ENCODE assay signal across 7 cellular contexts in genomic region chr10:10792681-10793080, GRCh38.
DNase-seq lines count a peak whose midpoint lies in the region; ATAC-seq and TF ChIP-seq lines count a peak whose summit lies in the region.

No MANE protein-coding gene starts in this region.

- ATAC-seq in GM18870 (IDR thresholded peaks at IDR 0.05; ENCODE audit: unreplicated experiment), result no peak
- no peak for ATAC-seq in HG02588 (IDR thresholded peaks at IDR 0.05; ENCODE audit: unreplicated experiment)

- H3K27ac ChIP-seq in left ventricle myocardium inferior (replicated peaks), result peak overlapping the region; percentile 6

- H3K4me1 ChIP-seq in left ventricle myocardium inferior, result peaks cover 40% of the 10 kb centered on the region

- intact Hi-C loops in left ventricle myocardium inferior (cut with micrococcal nuclease), result no loop called here

- no peaks in the 10 kb centered on the region for H3K36me3 ChIP-seq in left ventricle myocardium inferior

- H3K27me3 ChIP-seq in left ventricle myocardium inferior (ENCODE audit: low read depth), result no peaks in the 10 kb centered on the region

- TF ChIP-seq CTCF in WI38 (IDR thresholded peaks at IDR 0.05; ENCODE audit: low read depth, low read length) (no peak), left ventricle myocardium inferior (IDR thresholded peaks at IDR 0.05; ENCODE audit: borderline replicate concordance) (no peak)

- no peaks in the 10 kb centered on the region for H3K9me3 ChIP-seq in left ventricle myocardium inferior (replicated peaks)

- DNase-seq in HK-2 (ENCODE audit: unreplicated experiment), result peak; percentile 27
- no peak for DNase-seq in left ventricle myocardium inferior
- DNase-seq in skeletal muscle cell (ENCODE audit: low read depth), result peak; percentile 64
- DNase-seq in mesenteric fat pad (ENCODE audit: low spot score), result no peak

- 0 out of 2 replicates have a peak overlapping the region, but pooled peaks have one; percentile 5 for H3K4me3 ChIP-seq in WI38 (ENCODE audit: low read depth, low read length)
- H3K4me3 ChIP-seq in left ventricle myocardium inferior, result no peak overlapping the region
- H3K4me3 ChIP-seq in skeletal muscle cell (ENCODE audit: low read depth, low read length), result no peak overlapping the region

Comparison
In these comparisons a context has a peak if more than half of its experiments do, and no peak if none do; other contexts are left out.
1. DNase-seq: peak in HK-2 (single experiment) and skeletal muscle cell (single experiment); none in left ventricle myocardium inferior (single experiment) and mesenteric fat pad (single experiment).